18 cellular contexts compared by ENCODE assay signal in genomic region chr19:42519108-42519507, GRCh38. TPM values are rescaled to one million over a fixed set of nuclear protein-coding genes. Genes with fewer than 3 reads are reported as not detected.
DNase-seq lines count a peak whose midpoint lies in the region; ATAC-seq and TF ChIP-seq lines count a peak whose summit lies in the region.
"Had no signal": no experiment of that assay in that cellular context is flagged by ENCODE, and none has a peak within 500 bp of the region (broad histone marks: within the 10 kb centered on the region; RNA-seq: fewer than 3 reads in every experiment).

No MANE protein-coding gene starts in this region.

- CTCF ChIA-PET in activated CD8-positive, alpha-beta memory T cell treated with anti-CD3 and anti-CD28 coated beads, Interleukin-2, amount 10 ng/mL, durations not matched to agents 7 days and 5 days (lab: Charles Lee) = interaction anchor here (1.0 to 5.1 kb wide), 3 partner anchors 9 to 68 kb away, joined by 3 to 22 read pairs (median 5); partner anchors contain the start of gene CEACAM1

- H3K9me3 ChIP-seq in mucosa of descending colon (no peaks in the 10 kb centered on the region), neutrophil (no peaks in the 10 kb centered on the region)
- H3K9me3 ChIP-seq: HAP-1 had no signal

- no peak for ATAC-seq in activated CD8-positive, alpha-beta memory T cell treated with anti-CD3 and anti-CD28 coated beads, Interleukin-2, amount 10 ng/mL, durations not matched to agents 7 days and 5 days
- ATAC-seq in mucosa of descending colon (peak; percentile 26), GM19328 (IDR thresholded peaks at IDR 0.05; ENCODE audit: unreplicated experiment) (no peak)

- H3K4me1 ChIP-seq in mucosa of descending colon (ENCODE audit: low read depth) (peaks cover 2% of the 10 kb centered on the region), neutrophil (ENCODE audit: control insufficient read depth in 1 of 2, insufficient read depth in 1 of 2, low read depth in 1 of 2, low read length in 1 of 2) (peaks cover 58 to 72% of the 10 kb centered on the region in 2 experiments)
- H3K4me1 ChIP-seq: A549, HAP-1 had no signal

- TF ChIP-seq CTCF in mucosa of descending colon (IDR thresholded peaks at IDR 0.05) (no peak), neutrophil (IDR thresholded peaks at IDR 0.05) (no peak), type B pancreatic cell (conservative IDR thresholded peaks at IDR 0.05) (no peak)

- intact Hi-C loops in mucosa of descending colon (cut with DNase I, micrococcal nuclease) = no loop called here

- H3K27me3 Mint-ChIP-seq in activated CD8-positive, alpha-beta memory T cell treated with anti-CD3 and anti-CD28 coated beads, Interleukin-2, amount 10 ng/mL, durations not matched to agents 7 days and 5 days = no peaks in the 10 kb centered on the region
- no peaks in the 10 kb centered on the region for H3K27me3 Mint-ChIP-seq in type B pancreatic cell
- H3K27me3 Mint-ChIP-seq: CD4-positive, alpha-beta T cell had no signal

- H3K9me3 Mint-ChIP-seq in activated CD8-positive, alpha-beta memory T cell treated with anti-CD3 and anti-CD28 coated beads, Interleukin-2, amount 10 ng/mL, durations not matched to agents 7 days and 5 days (ENCODE audit: low read depth) = no peaks in the 10 kb centered on the region
- no peaks in the 10 kb centered on the region for H3K9me3 Mint-ChIP-seq in type B pancreatic cell
- H3K9me3 Mint-ChIP-seq: CD4-positive, alpha-beta T cell had no signal

- peak; percentile 3 for DNase-seq in activated CD8-positive, alpha-beta memory T cell treated with anti-CD3 and anti-CD28 coated beads, Interleukin-2, amount 10 ng/mL, durations not matched to agents 7 days and 5 days
- DNase-seq in activated CD8-positive, alpha-beta memory T cell treated with anti-CD3 and anti-CD28 coated beads for 24 hours = no peak
- DNase-seq in mucosa of descending colon (no peak), type B pancreatic cell (ENCODE audit: extremely low spot score, unreplicated experiment) (peak; percentile 27), NCI-H2227 treated with DMSO at 0.1 percent for 48 hours (lab: John Stamatoyannopoulos, UW) (no peak), EL (no peak)
- DNase-seq: AML-193; CD4-positive, alpha-beta T cell; DMS 273 treated with DMSO at 0.1 percent for 48 hours; DMS53; DND-41; GM23248 had no signal

- no peak overlapping the region for H3K4me3 Mint-ChIP-seq in activated CD8-positive, alpha-beta memory T cell treated with anti-CD3 and anti-CD28 coated beads, Interleukin-2, amount 10 ng/mL, durations not matched to agents 7 days and 5 days
- no peak overlapping the region for H3K4me3 Mint-ChIP-seq in type B pancreatic cell
- H3K4me3 Mint-ChIP-seq: CD4-positive, alpha-beta T cell had no signal

- H3K27ac ChIP-seq in neutrophil = peak overlapping the region; percentile 33
- H3K27ac ChIP-seq: 22Rv1, A549, C4-2B, GM23248 had no signal

- peaks cover 31% of the 10 kb centered on the region for H3K4me1 Mint-ChIP-seq in activated CD8-positive, alpha-beta memory T cell treated with anti-CD3 and anti-CD28 coated beads, Interleukin-2, amount 10 ng/mL, durations not matched to agents 7 days and 5 days
- no peaks in the 10 kb centered on the region for H3K4me1 Mint-ChIP-seq in type B pancreatic cell (ENCODE audit: unreplicated experiment)

- H3K27me3 ChIP-seq in neutrophil = no peaks in the 10 kb centered on the region

- peaks cover 50% of the 10 kb centered on the region for H3K36me3 Mint-ChIP-seq in activated CD8-positive, alpha-beta memory T cell treated with anti-CD3 and anti-CD28 coated beads, Interleukin-2, amount 10 ng/mL, durations not matched to agents 7 days and 5 days
- no peaks in the 10 kb centered on the region for H3K36me3 Mint-ChIP-seq in type B pancreatic cell

- H3K27ac Mint-ChIP-seq in activated CD8-positive, alpha-beta memory T cell treated with anti-CD3 and anti-CD28 coated beads, Interleukin-2, amount 10 ng/mL, durations not matched to agents 7 days and 5 days = no peak overlapping the region
- H3K27ac Mint-ChIP-seq in type B pancreatic cell = no peak overlapping the region
- H3K27ac Mint-ChIP-seq: CD4-positive, alpha-beta T cell had no signal

- H3K36me3 ChIP-seq in mucosa of descending colon (ENCODE audit: low read depth) = no peaks in the 10 kb centered on the region
- H3K36me3 ChIP-seq in neutrophil = peaks cover 56% of the 10 kb centered on the region
- H3K36me3 ChIP-seq: HAP-1 had no signal

- H3K4me3 ChIP-seq in mucosa of descending colon (no peak overlapping the region), neutrophil (ENCODE audit: low read depth in 1 of 2, low read length in 1 of 2) (no peak overlapping the region)
- H3K4me3 ChIP-seq: A549, GM23248, HAP-1 had no signal

RNA-seq across cellular contexts. Expression of gene CEACAM1, which starts 9.2 kb away (rescaled TPM):
- total RNA-seq in activated CD8-positive, alpha-beta memory T cell treated with anti-CD3 and anti-CD28 coated beads, Interleukin-2, amount 10 ng/mL, durations not matched to agents 7 days and 5 days = 10 to 100 TPM; 30.0 to 37.0 TPM
- total RNA-seq in mucosa of descending colon (1,000 to 10,000 TPM in 2 of 3 donors, 100 to 1,000 TPM in 1; 591 to 2,323 (median 1,343) TPM), type B pancreatic cell (ENCODE audit: low replicate concordance) (19.1 and 28.8 TPM in 2 replicates)
- total RNA-seq: GM23248 had no signal

Comparison
In these comparisons a context has a peak if more than half of its experiments do, and no peak if none do; other contexts are left out.
1. DNase-seq: peak in activated CD8-positive, alpha-beta memory T cell treated with anti-CD3 and anti-CD28 coated beads, Interleukin-2, amount 10 ng/mL, durations not matched to agents 7 days and 5 days (single experiment) and type B pancreatic cell (single experiment); none in activated CD8-positive, alpha-beta memory T cell treated with anti-CD3 and anti-CD28 coated beads for 24 hours (single experiment), mucosa of descending colon (0 of 3), NCI-H2227 treated with DMSO at 0.1 percent for 48 hours (single experiment) and EL (single experiment).
2. RNA of gene CEACAM1, which starts 9.2 kb away (total RNA-seq): 591 to 2,323 TPM in mucosa of descending colon; 30.0 to 37.0 TPM in activated CD8-positive, alpha-beta memory T cell treated with anti-CD3 and anti-CD28 coated beads, Interleukin-2, amount 10 ng/mL, durations not matched to agents 7 days and 5 days and 19.1 to 28.8 TPM in type B pancreatic cell; every median in the first group is over 10 times any median in the second.